18 cellular contexts compared by ENCODE assay signal in genomic region chr6:71388068-71388744, GRCh38.
DNase-seq lines count a peak whose midpoint lies in the region; ATAC-seq and TF ChIP-seq lines count a peak whose summit lies in the region.
"Had no signal": no experiment of that assay in that cellular context is flagged by ENCODE, and none has a peak within 500 bp of the region (broad histone marks: within the 10 kb centered on the region; RNA-seq: fewer than 3 reads in every experiment).

No MANE protein-coding gene starts in this region.

- ATAC-seq in GM18861 (IDR thresholded peaks at IDR 0.05; ENCODE audit: unreplicated experiment) (peak; percentile 47), HG02870 (IDR thresholded peaks at IDR 0.05; ENCODE audit: unreplicated experiment) (peak; percentile 48), Panc1 (no peak), SK-N-SH treated with all-trans-retinoic acid at 6 μM for 48 hours (no peak)
- ATAC-seq: naive thymus-derived CD4-positive, alpha-beta T cell; right cardiac atrium had no signal

- no peaks in the 10 kb centered on the region for H3K36me3 Mint-ChIP-seq in activated CD4-positive, alpha-beta memory T cell treated with anti-CD3 and anti-CD28 coated beads, Interleukin-2, amount 10 ng/mL, durations not matched to agents 7 days and 5 days (ENCODE audit: low read depth)
- H3K36me3 Mint-ChIP-seq: IgD-negative memory B cell; naive thymus-derived CD4-positive, alpha-beta T cell had no signal

- H3K4me1 ChIP-seq in Panc1 (ENCODE audit: control insufficient read depth, insufficient read depth, low read length) = peaks cover 85% of the 10 kb centered on the region
- H3K4me1 ChIP-seq in osteoblast (ENCODE audit: insufficient read depth, low read length) = peaks cover 55% of the 10 kb centered on the region

- POLR2A ChIA-PET in Panc1 (lab: Charles Lee) = no interaction called here
- POLR2A ChIA-PET in activated CD4-positive, alpha-beta memory T cell treated with anti-CD3 and anti-CD28 coated beads, Interleukin-2, amount 10 ng/mL, durations not matched to agents 7 days and 5 days (lab: Charles Lee) = no interaction called here

- H3K79me2 ChIP-seq in osteoblast (ENCODE audit: insufficient read depth, low read length) = peaks cover 50% of the 10 kb centered on the region

- no peak overlapping the region for H2AFZ ChIP-seq in osteoblast (ENCODE audit: low read length)

- DNase-seq in Panc1 (ENCODE audit: low read depth, low spot score) (no peak), osteoblast (ENCODE audit: insufficient read length, low spot score, missing footprints) (no peak), NCI-H187 treated with DMSO at 0.1 percent for 48 hours (lab: John Stamatoyannopoulos, UW) (no peak), brain microvascular endothelial cell (no peak)
- DNase-seq in activated CD4-positive, alpha-beta memory T cell treated with anti-CD3 and anti-CD28 coated beads, Interleukin-2, amount 10 ng/mL, durations not matched to agents 7 days and 5 days = no peak
- DNase-seq: activated B cell treated with CpG ODN at 0.5 μM for 24 hours; activated CD8-positive, alpha-beta memory T cell treated with anti-CD3 and anti-CD28 coated beads, Interleukin-2, amount 50 U/mL, for 48 hours; EL; naive thymus-derived CD4-positive, alpha-beta T cell; NCI-H146; NCI-H748 treated with DMSO at 0.1 percent for 48 hours; right cardiac atrium had no signal

- peak overlapping the region; percentile 79 for H3K27ac ChIP-seq in Panc1 (ENCODE audit: low read length)
- H3K27ac ChIP-seq in osteoblast (ENCODE audit: low read depth, low read length) = peak overlapping the region; percentile 2
- no peak overlapping the region for H3K27ac ChIP-seq in brain microvascular endothelial cell
- H3K27ac ChIP-seq: C4-2B had no signal

- in situ Hi-C loops in Panc1 (cut with HindIII; ENCODE audit: low pct_unique_long_range_greater_than_20kb, low sequenced_read_pairs) (no loop called here), brain microvascular endothelial cell (cut with HindIII; ENCODE audit: low pct_ligation_motif_present, low sequenced_read_pairs) (loop anchor here (25.0 kb wide), 1 partner anchor 99 kb away; no protein-coding TSS in a partner anchor)

- H3K4me3 Mint-ChIP-seq in activated CD4-positive, alpha-beta memory T cell treated with anti-CD3 and anti-CD28 coated beads, Interleukin-2, amount 10 ng/mL, durations not matched to agents 7 days and 5 days = no peak overlapping the region
- H3K4me3 Mint-ChIP-seq: activated B cell treated with CpG ODN at 0.5 μM for 24 hours; naive thymus-derived CD4-positive, alpha-beta T cell; stimulated activated naive CD8-positive, alpha-beta T cell treated with anti-CD3 and anti-CD28 coated beads, Interleukin-15, Interleukin-2, amounts not matched to agents 100 ng/mL and 50 ng/mL, for 24 hours had no signal

- H3K9me3 ChIP-seq in Panc1 (ENCODE audit: control insufficient read depth, insufficient read depth, low read depth, low read length) = no peaks in the 10 kb centered on the region
- H3K9me3 ChIP-seq in osteoblast (ENCODE audit: low read depth, low read length) = no peaks in the 10 kb centered on the region

- H3K9me3 Mint-ChIP-seq in activated CD4-positive, alpha-beta memory T cell treated with anti-CD3 and anti-CD28 coated beads, Interleukin-2, amount 10 ng/mL, durations not matched to agents 7 days and 5 days = no peaks in the 10 kb centered on the region
- H3K9me3 Mint-ChIP-seq: activated B cell treated with CpG ODN at 0.5 μM for 24 hours; IgD-negative memory B cell; stimulated activated naive CD8-positive, alpha-beta T cell treated with anti-CD3 and anti-CD28 coated beads, Interleukin-15, Interleukin-2, amounts not matched to agents 100 ng/mL and 50 ng/mL, for 24 hours had no signal

- no peak overlapping the region for H3K4me2 ChIP-seq in osteoblast (ENCODE audit: insufficient read depth, low read length)

- no peaks in the 10 kb centered on the region for H3K4me1 Mint-ChIP-seq in activated CD4-positive, alpha-beta memory T cell treated with anti-CD3 and anti-CD28 coated beads, Interleukin-2, amount 10 ng/mL, durations not matched to agents 7 days and 5 days
- H3K4me1 Mint-ChIP-seq: IgD-negative memory B cell; naive thymus-derived CD4-positive, alpha-beta T cell had no signal

- no peaks in the 10 kb centered on the region for H3K27me3 ChIP-seq in Panc1 (ENCODE audit: control insufficient read depth, insufficient read depth, low read length)
- no peaks in the 10 kb centered on the region for H3K27me3 ChIP-seq in osteoblast (ENCODE audit: insufficient read depth, low read length)
- H3K27me3 ChIP-seq in brain microvascular endothelial cell (replicated peaks) = no peaks in the 10 kb centered on the region

- H3K4me3 ChIP-seq in Panc1 (ENCODE audit: low read depth in 2 of 2, low read length in 2 of 2) (no peak overlapping the region), osteoblast (ENCODE audit: insufficient read depth, low read length) (no peak overlapping the region), brain microvascular endothelial cell (ENCODE audit: low read depth, low read length) (no peak overlapping the region)

- TF ChIP-seq CTCF in Panc1 (IDR thresholded peaks at IDR 0.05) = no peak
- no peak for TF ChIP-seq CTCF in osteoblast (IDR thresholded peaks at IDR 0.05; ENCODE audit: extremely low read depth, low read depth, low read length)
- TF ChIP-seq CTCF in brain microvascular endothelial cell (IDR thresholded peaks at IDR 0.05; ENCODE audit: low read depth, low read length, missing control alignments) = no peak

- peaks cover 10% of the 10 kb centered on the region for H3K27me3 Mint-ChIP-seq in activated CD4-positive, alpha-beta memory T cell treated with anti-CD3 and anti-CD28 coated beads, Interleukin-2, amount 10 ng/mL, durations not matched to agents 7 days and 5 days

- H4K20me1 ChIP-seq in osteoblast (ENCODE audit: insufficient read depth, low read length) = no peaks in the 10 kb centered on the region

- H3K36me3 ChIP-seq in Panc1 (ENCODE audit: control insufficient read depth, insufficient read depth, low read length) = peaks cover 8% of the 10 kb centered on the region
- peaks cover 11% of the 10 kb centered on the region for H3K36me3 ChIP-seq in osteoblast (ENCODE audit: insufficient read depth, low read length)
- peaks cover 4% of the 10 kb centered on the region for H3K36me3 ChIP-seq in brain microvascular endothelial cell (replicated peaks)

- intact Hi-C loops in Panc1 (cut with micrococcal nuclease; ENCODE audit: unreplicated experiment) = loop anchor here (10.0 kb wide), 1 partner anchor 697 kb away; no protein-coding TSS in a partner anchor

- H3K27ac Mint-ChIP-seq in activated CD4-positive, alpha-beta memory T cell treated with anti-CD3 and anti-CD28 coated beads, Interleukin-2, amount 10 ng/mL, durations not matched to agents 7 days and 5 days = no peak overlapping the region
- H3K27ac Mint-ChIP-seq: activated B cell treated with CpG ODN at 0.5 μM for 24 hours; IgD-negative memory B cell; naive thymus-derived CD4-positive, alpha-beta T cell; stimulated activated naive CD8-positive, alpha-beta T cell treated with anti-CD3 and anti-CD28 coated beads, Interleukin-15, Interleukin-2, amounts not matched to agents 100 ng/mL and 50 ng/mL, for 24 hours had no signal

- BruUV-seq in Panc1 (replicated peaks; lab: Mats Ljungman, UMichigan) = no TSS peak

- CTCF ChIA-PET in Panc1 (lab: Charles Lee) = no interaction called here
- CTCF ChIA-PET in activated CD4-positive, alpha-beta memory T cell treated with anti-CD3 and anti-CD28 coated beads, Interleukin-2, amount 10 ng/mL, durations not matched to agents 7 days and 5 days (lab: Charles Lee) = no interaction called here

TF ChIP-seq in SK-N-SH treated with all-trans-retinoic acid at 6 μM for 48 hours, 23 proteins besides CTCF, POLR2A, EP300 and RAD21 (continues in another document):
- TF ChIP-seq RARB (CRISPR knock-in tag; IDR thresholded peaks at IDR 0.05) (no peak), ZFP30 (CRISPR knock-in tag; IDR thresholded peaks at IDR 0.05) (no peak), ZNF565 (CRISPR knock-in tag; conservative IDR thresholded peaks at IDR 0.05; ENCODE audit: low read depth) (no peak), SNAI2 (CRISPR knock-in tag; IDR thresholded peaks at IDR 0.05) (no peak), POU6F1 (CRISPR knock-in tag; IDR thresholded peaks at IDR 0.05; ENCODE audit: borderline replicate concordance, low read depth) (no peak), ESRRG (CRISPR knock-in tag; IDR thresholded peaks at IDR 0.05) (no peak), ZNF70 (CRISPR knock-in tag; IDR thresholded peaks at IDR 0.05) (no peak), CSRNP3 (CRISPR knock-in tag; IDR thresholded peaks at IDR 0.05) (no peak), PPARA (CRISPR knock-in tag; IDR thresholded peaks at IDR 0.05; ENCODE audit: borderline replicate concordance) (no peak)

Comparison
In these comparisons a context has a peak if more than half of its experiments do, and no peak if none do; other contexts are left out.
1. ATAC-seq: peak in GM18861 (single experiment) and HG02870 (single experiment); none in Panc1 (single experiment) and SK-N-SH treated with all-trans-retinoic acid at 6 μM for 48 hours (single experiment).